19 cellular contexts compared by ENCODE assay signal in genomic region chr18:24605454-24605853, GRCh38.
DNase-seq lines count a peak whose midpoint lies in the region; ATAC-seq, FAIRE-seq and TF ChIP-seq lines count a peak whose summit lies in the region.
"Had no signal": no experiment of that assay in that cellular context is flagged by ENCODE, and none has a peak within 500 bp of the region (broad histone marks: within the 10 kb centered on the region; RNA-seq: fewer than 3 reads in every experiment).

No MANE protein-coding gene starts in this region.

- no peak for TF ChIP-seq POLR2A in IMR-90 (IDR thresholded peaks at IDR 0.05; ENCODE audit: low read depth, low read length)
- no peak for TF ChIP-seq POLR2A in uterus (IDR thresholded peaks at IDR 0.05)

- H3K27ac ChIP-seq in IMR-90 (ENCODE audit: insufficient read depth, low read length) (no peak overlapping the region), parathyroid adenoma (no peak overlapping the region), uterus (no peak overlapping the region)
- H3K27ac ChIP-seq: BLaER1, C4-2B had no signal

- H3K4me1 Mint-ChIP-seq in Calu3 (ENCODE audit: low read depth, unreplicated experiment) = no peaks in the 10 kb centered on the region
- H3K4me1 Mint-ChIP-seq: B cell; CD4-positive, CD25-positive, alpha-beta regulatory T cell had no signal

- no peaks in the 10 kb centered on the region for H4K20me1 ChIP-seq in IMR-90 (ENCODE audit: insufficient read depth, low read length)
- H4K20me1 ChIP-seq: BLaER1 had no signal

- no peak for TF ChIP-seq CTCF in D721Med (IDR thresholded peaks at IDR 0.05; ENCODE audit: insufficient read depth, missing control alignments)
- no peak for TF ChIP-seq CTCF in IMR-90 (conservative IDR thresholded peaks at IDR 0.05; ENCODE audit: low read depth, low read length)
- TF ChIP-seq CTCF in parathyroid adenoma (IDR thresholded peaks at IDR 0.05) = no peak
- no peak for TF ChIP-seq CTCF in Calu3 (IDR thresholded peaks at IDR 0.05; ENCODE audit: unreplicated experiment)
- no peak for TF ChIP-seq CTCF in uterus (IDR thresholded peaks at IDR 0.05)

- CTCF ChIA-PET in IMR-90 (lab: Yijun Ruan, JAX) = interaction anchor here (1.7 kb wide), 1 partner anchor 121 kb away, joined by 6 read pairs; no protein-coding TSS in a partner anchor
- CTCF ChIA-PET in Calu3 (lab: Charles Lee) = no interaction called here

- no peaks in the 10 kb centered on the region for H3K36me3 Mint-ChIP-seq in Calu3 (ENCODE audit: insufficient read depth, unreplicated experiment)
- H3K36me3 Mint-ChIP-seq: CD4-positive, CD25-positive, alpha-beta regulatory T cell; CD8-positive, alpha-beta T cell had no signal

- no peak overlapping the region for H2BK15ac ChIP-seq in IMR-90 (ENCODE audit: low read depth, low read length)

- H3K79me1 ChIP-seq in IMR-90 (ENCODE audit: low read depth in 1 of 2, low read length in 2 of 2) = no peaks in the 10 kb centered on the region

- H3K4ac ChIP-seq in IMR-90 (ENCODE audit: low read depth, low read length) = peak overlapping the region; percentile 64

- H2AFZ ChIP-seq in IMR-90 (replicated peaks; ENCODE audit: low read length, poor library complexity) (no peak overlapping the region), parathyroid adenoma (peak overlapping the region; percentile 25)

- H3K79me2 ChIP-seq in parathyroid adenoma = no peaks in the 10 kb centered on the region

- peak overlapping the region; percentile 33; the same call in 1 of the 2 replicates for H2BK120ac ChIP-seq in IMR-90 (ENCODE audit: low read depth, low read length)

- intact Hi-C loops in IMR-90 (cut with micrococcal nuclease) (loop anchor here (10.0 kb wide), 1 partner anchor 749 kb away; the partner anchor contains the start of gene ZNF521), Calu3 (cut with micrococcal nuclease; ENCODE audit: unreplicated experiment) (no loop called here), uterus (cut with DNase I; ENCODE audit: low total_unique reads) (no loop called here)

- no peaks in the 10 kb centered on the region for H3K9me3 Mint-ChIP-seq in Calu3 (ENCODE audit: low read depth, unreplicated experiment)
- H3K9me3 Mint-ChIP-seq: CD4-positive, CD25-positive, alpha-beta regulatory T cell; CD8-positive, alpha-beta T cell; HFFc6 had no signal

- in situ Hi-C loops in IMR-90 (cut with MboI; ENCODE audit: low sequenced_read_pairs) = no loop called here

- H3K9me3 ChIP-seq in IMR-90 (ENCODE audit: control insufficient read depth, insufficient read depth, low read length) (no peaks in the 10 kb centered on the region), parathyroid adenoma (ENCODE audit: control insufficient read depth, low read length) (no peaks in the 10 kb centered on the region), uterus (no peaks in the 10 kb centered on the region)
- H3K9me3 ChIP-seq: BLaER1, Caco-2, HAP-1 had no signal

- H2AK9ac ChIP-seq in IMR-90 (replicated peaks; ENCODE audit: low read depth, low read length, poor library complexity) = no peak overlapping the region

- H2BK20ac ChIP-seq in IMR-90 (ENCODE audit: low read depth, low read length) = peak overlapping the region; percentile 85; the same call in 1 of the 2 replicates

- no peak overlapping the region for H3K4me3 Mint-ChIP-seq in Calu3 (ENCODE audit: low read depth, unreplicated experiment)
- H3K4me3 Mint-ChIP-seq: B cell; CD4-positive, CD25-positive, alpha-beta regulatory T cell; CD8-positive, alpha-beta T cell; HFFc6 had no signal

- peak; percentile 77 for FAIRE-seq in D721Med (lab: Jason Lieb, UNC)
- FAIRE-seq: H54 had no signal

- peaks cover 84% of the 10 kb centered on the region for H3K27me3 Mint-ChIP-seq in Calu3 (ENCODE audit: unreplicated experiment)
- H3K27me3 Mint-ChIP-seq: B cell had no signal

- no peak overlapping the region for H4K8ac ChIP-seq in IMR-90 (ENCODE audit: low read depth in 2 of 2, low read length in 2 of 2)

- DNase-seq in D721Med (ENCODE audit: insufficient read length, low spot score) = no peak
- DNase-seq in IMR-90 = peak; percentile 7
- DNase-seq in NCI-H69 (lab: John Stamatoyannopoulos, UW) = peak; percentile 48
- DNase-seq in Calu3 = no peak
- DNase-seq in uterus = no peak
- DNase-seq: Caco-2; CD4-positive, CD25-positive, alpha-beta regulatory T cell; CD8-positive, alpha-beta T cell; DMS53; DMS79 treated with DMSO at 0.1 percent for 48 hours; GOT3; HFFc6 had no signal

- peaks cover 2% of the 10 kb centered on the region; the same call in 1 of the 2 replicates for H3K4me1 ChIP-seq in IMR-90 (ENCODE audit: control insufficient read depth, insufficient read depth, low read length)
- H3K4me1 ChIP-seq in parathyroid adenoma = no peaks in the 10 kb centered on the region
- no peaks in the 10 kb centered on the region for H3K4me1 ChIP-seq in uterus
- H3K4me1 ChIP-seq: BLaER1, Caco-2, HAP-1 had no signal

- no peak overlapping the region for H2BK5ac ChIP-seq in IMR-90 (ENCODE audit: low read depth, low read length, poor library complexity, severe bottlenecking)

- 0 out of 2 replicates have a peak overlapping the region, but pooled peaks have one; percentile 28 for H3K56ac ChIP-seq in IMR-90 (ENCODE audit: extremely low read depth, insufficient read depth, low read length)

- peak; percentile 73 for ATAC-seq in IMR-90 (ENCODE audit: low read depth)
- ATAC-seq in GM19351 (IDR thresholded peaks at IDR 0.05; ENCODE audit: unreplicated experiment) = no peak
- ATAC-seq: CD8-positive, alpha-beta T cell had no signal

- H3K4me2 ChIP-seq in IMR-90 (ENCODE audit: low read depth, low read length) = no peak overlapping the region
- no peak overlapping the region for H3K4me2 ChIP-seq in parathyroid adenoma (ENCODE audit: low read length)
- H3K4me2 ChIP-seq: BLaER1 had no signal

- H3K14ac ChIP-seq in IMR-90 (replicated peaks; ENCODE audit: low read depth, low read length) = peak overlapping the region; percentile 22; the same call in 1 of the 2 replicates

- peak overlapping the region; percentile 35; the same call in 1 of the 2 replicates for H4K91ac ChIP-seq in IMR-90 (ENCODE audit: insufficient read depth, low read depth, low read length)

- H3K9me1 ChIP-seq in IMR-90 (ENCODE audit: insufficient read depth, low read length) = peaks cover 3% of the 10 kb centered on the region; the same call in 1 of the 2 replicates

- H3K36me3 ChIP-seq in IMR-90 (ENCODE audit: control insufficient read depth, insufficient read depth, low read length) (no peaks in the 10 kb centered on the region), parathyroid adenoma (ENCODE audit: control insufficient read depth, insufficient read depth, low read length) (no peaks in the 10 kb centered on the region), uterus (no peaks in the 10 kb centered on the region)
- H3K36me3 ChIP-seq: BLaER1, HAP-1 had no signal

- H3K9ac ChIP-seq in IMR-90 (ENCODE audit: low read depth, low read length) (no peak overlapping the region), parathyroid adenoma (no peak overlapping the region)
- H3K9ac ChIP-seq: BLaER1 had no signal

- H3K27me3 ChIP-seq in IMR-90 (ENCODE audit: control insufficient read depth, insufficient read depth, low read length) (0 out of 2 replicates have a peak, but pooled peaks cover 2% of the 10 kb centered on the region), parathyroid adenoma (ENCODE audit: control insufficient read depth, insufficient read depth, low read length) (no peaks in the 10 kb centered on the region), uterus (no peaks in the 10 kb centered on the region)
- H3K27me3 ChIP-seq: BLaER1 had no signal

- POLR2A ChIA-PET in IMR-90 (lab: Charles Lee; ENCODE audit: unreplicated experiment) = interaction anchor here (0.5 to 0.7 kb wide), 2 partner anchors 51 to 746 kb away, joined by 3 to 4 read pairs; no protein-coding TSS in a partner anchor

- no peak overlapping the region for H4K5ac ChIP-seq in IMR-90 (ENCODE audit: low read depth, low read length)

- BruUV-seq in IMR-90 (replicated peaks; lab: Mats Ljungman, UMichigan) (no TSS peak), Calu3 (replicated peaks; lab: Mats Ljungman, UMichigan) (no TSS peak)

- no peak overlapping the region for H2AK5ac ChIP-seq in IMR-90 (ENCODE audit: low read depth, low read length)

- TF ChIP-seq RAD21 in IMR-90 (IDR thresholded peaks at IDR 0.05; ENCODE audit: low read length) = no peak

- dilution Hi-C loops in IMR-90 (cut with HindIII; ENCODE audit: low sequenced_read_pairs, unreplicated experiment) = no loop called here

- no peak overlapping the region; the same call in 1 of the 2 replicates for H3K18ac ChIP-seq in IMR-90 (ENCODE audit: low read depth, low read length)

- no peak overlapping the region for H3K23ac ChIP-seq in IMR-90 (ENCODE audit: low read depth, low read length)

- H3K27ac Mint-ChIP-seq in Calu3 (ENCODE audit: unreplicated experiment) = no peak overlapping the region
- H3K27ac Mint-ChIP-seq: B cell; CD4-positive, CD25-positive, alpha-beta regulatory T cell; CD8-positive, alpha-beta T cell; HFFc6 had no signal

- H3K4me3 ChIP-seq in IMR-90 (ENCODE audit: insufficient read depth, low read depth, low read length) (no peak overlapping the region), parathyroid adenoma (ENCODE audit: low read depth, low read length) (no peak overlapping the region), uterus (no peak overlapping the region)
- H3K4me3 ChIP-seq: BLaER1, HAP-1 had no signal

TF ChIP-seq in IMR-90, 13 proteins besides CTCF, POLR2A, EP300 and RAD21 (continues in another document):
- TF ChIP-seq ELK1 (IDR thresholded peaks at IDR 0.05; ENCODE audit: borderline replicate concordance, low read depth, low read length) (no peak), RCOR1 (IDR thresholded peaks at IDR 0.05; ENCODE audit: insufficient replicate concordance, low read length) (no peak), NFE2L2 (IDR thresholded peaks at IDR 0.05; ENCODE audit: low read depth, low read length) (no peak), USF2 (IDR thresholded peaks at IDR 0.05; ENCODE audit: low read depth, low read length) (no peak), MAZ (IDR thresholded peaks at IDR 0.05; ENCODE audit: borderline replicate concordance, low read depth, low read length) (no peak), CEBPB (IDR thresholded peaks at IDR 0.05; ENCODE audit: low read depth, low read length) (no peak)

Comparison
In these comparisons a context has a peak if more than half of its experiments do, and no peak if none do; other contexts are left out.
1. DNase-seq: peak in IMR-90 (single experiment) and NCI-H69 (single experiment); none in D721Med (single experiment), Calu3 (single experiment) and uterus (0 of 2).